In genomic region chr6:28107506-28107905, GRCh38 we compare ENCODE assay signal across 33 cellular contexts. TPM values are rescaled to one million over a fixed set of nuclear protein-coding genes. Genes with fewer than 3 reads are reported as not detected.
"Had no signal": no experiment of that assay in that cellular context is flagged by ENCODE, and none has a peak within 500 bp of the region (broad histone marks: within the 10 kb centered on the region; RNA-seq: fewer than 3 reads in every experiment).

No MANE protein-coding gene starts in this region.

- DNase-seq: activated CD4-positive, alpha-beta memory T cell treated with anti-CD3 and anti-CD28 coated beads for 36 hours; activated CD4-positive, alpha-beta T cell treated with anti-CD3 and anti-CD28 coated beads, Interleukin-2, amount 10 ng/mL, durations not matched to agents 24 days and 14 days; activated CD8-positive, alpha-beta memory T cell treated with anti-CD3 and anti-CD28 coated beads, Interleukin-2, amount 50 U/mL, for 4 hours; activated effector memory CD4-positive, alpha-beta T cell treated with anti-CD3 and anti-CD28 coated beads, Interleukin-2, amount 50 U/mL, for 16 hours; activated naive CD4-positive, alpha-beta T cell treated with anti-CD3 and anti-CD28 coated beads for 36 hours; activated naive CD8-positive, alpha-beta T cell treated with anti-CD3 and anti-CD28 coated beads for 36 hours; activated T-cell treated with anti-CD3 and anti-CD28 coated beads, Interleukin-2, amount 50 U/mL, for 1 hour; adrenal gland; brain microvascular endothelial cell; effector CD4-positive, alpha-beta T cell; gastrocnemius medialis; immature natural killer cell; lower lobe of right lung; pancreas; psoas muscle; stimulated activated CD4-positive, alpha-beta T cell treated with anti-CD3 and anti-CD28 coated beads, Interleukin-1b, Interleukin-23, amount 100 ng/mL, for 48 hours; stimulated activated CD4-positive, alpha-beta T cell treated with anti-CD3 and anti-CD28 coated beads, Interleukin-4, amount 100 ng/mL, for 4 hours; stimulated activated CD8-positive, alpha-beta memory T cell treated with anti-CD3 and anti-CD28 coated beads, Interleukin-4, amount 100 ng/mL, for 48 hours; stimulated activated naive CD8-positive, alpha-beta T cell treated with anti-CD3 and anti-CD28 coated beads, Interleukin-15, amount 100 ng/mL, for 72 hours; SW 1271; T-helper 17 cell; T1000; transverse colon; WERI-Rb-1 had no signal

- H3K36me3 ChIP-seq: adrenal gland, ascending aorta, brain microvascular endothelial cell, gastrocnemius medialis, left lung, lower lobe of right lung, neutrophil, pancreas, right atrium auricular region, suprapubic skin, transverse colon, WERI-Rb-1 had no signal

- H3K4me1 ChIP-seq: adrenal gland, pancreas, psoas muscle had no signal

- H3K4me3 ChIP-seq: adrenal gland, ascending aorta, gastrocnemius medialis, left lung, lower lobe of right lung, pancreas, psoas muscle, right atrium auricular region, SK-N-MC, smooth muscle cell, suprapubic skin, transverse colon had no signal

- H3K27ac ChIP-seq: adrenal gland, ascending aorta, brain microvascular endothelial cell, gastrocnemius medialis, left lung, lower lobe of right lung, neutrophil, pancreas, psoas muscle, right atrium auricular region, SK-N-MC, suprapubic skin, transverse colon, WERI-Rb-1 had no signal

- H3K27me3 ChIP-seq: adrenal gland, ascending aorta, brain microvascular endothelial cell, gastrocnemius medialis, left lung, right atrium auricular region, transverse colon had no signal

- H3K9me3 ChIP-seq: adrenal gland, ascending aorta, gastrocnemius medialis, left lung, lower lobe of right lung, neutrophil, pancreas, psoas muscle, right atrium auricular region, suprapubic skin, transverse colon had no signal

- ATAC-seq: activated CD4-positive, CD25-positive, alpha-beta regulatory T cell treated with anti-CD3 and anti-CD28 coated beads, Interleukin-2, amount 50 U/mL, for 24 hours; gastrocnemius medialis; left lung; lower lobe of right lung; pancreas; psoas muscle; stimulated activated memory B cell treated with anti-CD40 and anti-IgM and Interleukin-4, amounts not matched to agents 10 μg/mL and 1 μg/mL and 100 μg/mL, for 72 hours; stimulated activated naive CD8-positive, alpha-beta T cell treated with anti-CD3 and anti-CD28 coated beads, Interleukin-15, amount 100 ng/mL, for 72 hours; T-helper 17 cell had no signal

RNA-seq across cellular contexts. Expression of gene ZSCAN16, which starts 16.9 kb away (rescaled TPM):
- total RNA-seq: ascending aorta had no signal

RNA-seq across cellular contexts. Expression of gene ZNF165, which starts 27.1 kb away (rescaled TPM):
- total RNA-seq: ascending aorta had no signal
